Comparison of ENCODE assay signal across 22 cellular contexts in the genomic region with DNA sequence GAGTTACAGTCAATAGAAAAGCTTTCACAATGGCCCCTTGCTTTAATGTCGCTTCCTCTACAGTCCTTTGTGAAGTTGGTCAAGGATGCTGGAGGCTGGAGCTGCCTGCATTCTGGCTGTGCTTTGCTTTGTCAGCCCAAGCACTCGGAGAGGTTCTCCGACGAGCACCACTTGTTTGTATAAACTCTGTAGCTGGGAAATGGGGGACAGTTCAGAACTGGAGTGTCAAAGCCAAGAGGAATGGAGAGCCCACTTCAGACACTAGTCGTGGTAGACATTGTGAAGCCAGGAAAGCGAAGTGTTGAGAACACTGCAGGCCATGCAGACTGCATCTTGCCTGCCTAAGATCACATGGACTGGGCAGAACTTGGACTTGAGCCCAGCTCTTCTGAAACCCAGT.
"Had no signal": no experiment of that assay in that cellular context is flagged by ENCODE, and none has a peak within 500 bp of the region (broad histone marks: within the 10 kb centered on the region; RNA-seq: fewer than 3 reads in every experiment).

No MANE protein-coding gene starts in this region.

- H3K27me3 ChIP-seq: ascending aorta, neural progenitor cell, testis, upper lobe of left lung had no signal

- H3K9me3 ChIP-seq: ascending aorta, esophagus squamous epithelium, mucosa of descending colon, testis, upper lobe of left lung had no signal

- ATAC-seq: activated T-cell treated with anti-CD3 and anti-CD28 coated beads, Interleukin-2, amount 50 U/mL, for 72 hours; mucosa of descending colon; right cardiac atrium; stimulated activated naive CD8-positive, alpha-beta T cell treated with anti-CD3 and anti-CD28 coated beads, Interleukin-15, amount 100 ng/mL, for 72 hours had no signal

- H3K27ac ChIP-seq: ascending aorta, neural progenitor cell, testis, upper lobe of left lung, VCaP had no signal

- DNase-seq: activated CD4-positive, alpha-beta T cell treated with anti-CD3 and anti-CD28 coated beads, Interleukin-2, amount 50 U/mL, for 1 hour; activated CD4-positive, CD25-positive, alpha-beta regulatory T cell treated with anti-CD3 and anti-CD28 coated beads, Interleukin-2, amount 50 U/mL, for 72 hours; activated effector memory CD4-positive, alpha-beta T cell treated with anti-CD3 and anti-CD28 coated beads, Interleukin-2, amount 50 U/mL, for 16 hours; activated naive CD4-positive, alpha-beta T cell treated with anti-CD3 and anti-CD28 coated beads, Interleukin-2, amount 50 U/mL, for 16 hours; activated T-cell treated with anti-CD3 and anti-CD28 coated beads, Interleukin-2, amount 50 U/mL, for 72 hours; dermis blood vessel endothelial cell; effector memory CD4-positive, alpha-beta T cell; esophagus squamous epithelium; mesenchymal stem cell; mucosa of descending colon; naive B cell; right cardiac atrium; stimulated activated CD4-positive, alpha-beta T cell treated with anti-CD3 and anti-CD28 coated beads, Interleukin-2, amount 100 ng/mL, for 48 hours; stimulated activated naive CD8-positive, alpha-beta T cell treated with anti-CD3 and anti-CD28 coated beads, Interleukin-15, amount 100 ng/mL, for 72 hours; T-helper 2 cell; testis; upper lobe of left lung had no signal

- H2AFZ ChIP-seq: neural progenitor cell had no signal

- FAIRE-seq: endothelial cell of umbilical vein had no signal

- H3K36me3 ChIP-seq: ascending aorta, esophagus squamous epithelium, neural progenitor cell, upper lobe of left lung had no signal

- H3K4me3 ChIP-seq: ascending aorta, esophagus squamous epithelium, mucosa of descending colon, neural progenitor cell, skin epidermis, testis, upper lobe of left lung had no signal

- H3K4me2 ChIP-seq: neural progenitor cell had no signal

- H3K9ac ChIP-seq: neural progenitor cell had no signal
